ENCODE assay signal across 24 cellular contexts in the genomic region with DNA sequence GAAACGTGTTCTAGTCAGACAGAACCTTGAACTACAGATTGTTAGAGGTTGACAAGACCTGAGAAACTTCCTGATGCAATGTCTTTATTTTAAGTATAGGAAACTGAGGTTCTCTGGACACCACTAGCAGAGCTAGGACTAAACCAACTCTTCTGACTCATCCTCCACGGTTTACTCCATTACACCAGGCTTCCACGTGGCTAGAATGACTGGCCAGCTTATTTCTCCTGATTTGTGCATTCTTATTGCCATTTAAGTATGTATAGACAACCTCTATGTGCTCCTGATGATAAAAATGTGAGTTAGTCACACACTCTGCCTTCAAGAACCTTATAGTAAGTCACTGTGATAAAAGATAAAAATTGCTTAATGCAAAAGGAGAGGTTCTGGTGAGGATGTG.
DNase-seq lines count a peak whose midpoint lies in the region; ATAC-seq and TF ChIP-seq lines count a peak whose summit lies in the region.
"Had no signal": no experiment of that assay in that cellular context is flagged by ENCODE, and none has a peak within 500 bp of the region (broad histone marks: within the 10 kb centered on the region; RNA-seq: fewer than 3 reads in every experiment).

No MANE protein-coding gene starts in this region.

- peak overlapping the region; percentile 37; the same call in 1 of the 2 replicates for H3K4me2 ChIP-seq in IMR-90 (ENCODE audit: low read depth, low read length)
- H3K4me2 ChIP-seq: KMS-11 had no signal

- H4K5ac ChIP-seq in IMR-90 (ENCODE audit: low read depth, low read length), result peak overlapping the region; percentile 58; the same call in 1 of the 2 replicates

- no peaks in the 10 kb centered on the region for H3K27me3 Mint-ChIP-seq in activated CD8-positive, alpha-beta T cell treated with anti-CD3 and anti-CD28 coated beads, Interleukin-2, amount 10 ng/mL, durations not matched to agents 7 days and 5 days (ENCODE audit: low read depth)
- H3K27me3 Mint-ChIP-seq: activated CD8-positive, alpha-beta memory T cell treated with anti-CD3 and anti-CD28 coated beads, Interleukin-2, amount 10 ng/mL, durations not matched to agents 7 days and 5 days had no signal

- no peak for TF ChIP-seq CTCF in IMR-90 (conservative IDR thresholded peaks at IDR 0.05; ENCODE audit: low read depth, low read length)

- no peak for TF ChIP-seq POLR2A in IMR-90 (IDR thresholded peaks at IDR 0.05; ENCODE audit: low read depth, low read length)

- no peaks in the 10 kb centered on the region for H3K9me3 Mint-ChIP-seq in activated CD8-positive, alpha-beta T cell treated with anti-CD3 and anti-CD28 coated beads, Interleukin-2, amount 10 ng/mL, durations not matched to agents 7 days and 5 days (ENCODE audit: insufficient read depth)
- H3K9me3 Mint-ChIP-seq: activated B cell treated with CpG ODN at 0.5 μM for 24 hours, natural killer cell had no signal

- H2BK15ac ChIP-seq in IMR-90 (ENCODE audit: low read depth, low read length), result peak overlapping the region; percentile 76; the same call in 2 of the 3 replicates

- no peaks in the 10 kb centered on the region for H3K4me1 Mint-ChIP-seq in activated CD8-positive, alpha-beta T cell treated with anti-CD3 and anti-CD28 coated beads, Interleukin-2, amount 10 ng/mL, durations not matched to agents 7 days and 5 days (ENCODE audit: low read depth)
- H3K4me1 Mint-ChIP-seq: activated CD8-positive, alpha-beta memory T cell treated with anti-CD3 and anti-CD28 coated beads, Interleukin-2, amount 10 ng/mL, durations not matched to agents 7 days and 5 days; natural killer cell had no signal

- H3K4ac ChIP-seq in IMR-90 (ENCODE audit: low read depth, low read length), result peak overlapping the region; percentile 85; the same call in 1 of the 2 replicates

- dilution Hi-C loops in IMR-90 (cut with HindIII; ENCODE audit: low sequenced_read_pairs, unreplicated experiment), result no loop called here

- 0 out of 2 replicates have a peak, but pooled peaks cover 1% of the 10 kb centered on the region for H3K4me1 ChIP-seq in IMR-90 (ENCODE audit: control insufficient read depth, insufficient read depth, low read length)

- H4K20me1 ChIP-seq in IMR-90 (ENCODE audit: insufficient read depth, low read length), result no peaks in the 10 kb centered on the region

- peak overlapping the region; percentile 92 for H2BK20ac ChIP-seq in IMR-90 (ENCODE audit: low read depth, low read length)

- CTCF ChIA-PET in IMR-90 (lab: Yijun Ruan, JAX), result interaction anchor here (0.7 kb wide), 1 partner anchor 172 kb away, joined by 4 read pairs; no protein-coding TSS in a partner anchor
- CTCF ChIA-PET in activated CD8-positive, alpha-beta T cell treated with anti-CD3 and anti-CD28 coated beads, Interleukin-2, amount 10 ng/mL, durations not matched to agents 7 days and 5 days (lab: Charles Lee), result no interaction called here

- peak overlapping the region; percentile 64 for H2BK5ac ChIP-seq in IMR-90 (ENCODE audit: low read depth, low read length, poor library complexity, severe bottlenecking)

- no peak overlapping the region for H3K18ac ChIP-seq in IMR-90 (ENCODE audit: low read depth, low read length)

- H4K8ac ChIP-seq in IMR-90 (ENCODE audit: low read depth in 2 of 2, low read length in 2 of 2), result peak overlapping the region; percentile 9 to 82; a peak in 2 of 4 replicates

- H3K23ac ChIP-seq in IMR-90 (ENCODE audit: low read depth, low read length), result 0 out of 2 replicates have a peak overlapping the region, but pooled peaks have one; percentile 82

- peak overlapping the region; percentile 77; the same call in 1 of the 2 replicates for H3K14ac ChIP-seq in IMR-90 (replicated peaks; ENCODE audit: low read depth, low read length)

- no peaks in the 10 kb centered on the region for H3K9me3 ChIP-seq in IMR-90 (ENCODE audit: control insufficient read depth, insufficient read depth, low read length)

- H3K27ac ChIP-seq in IMR-90 (ENCODE audit: insufficient read depth, low read length), result no peak overlapping the region
- H3K27ac ChIP-seq: KMS-11 had no signal

- H2BK120ac ChIP-seq in IMR-90 (ENCODE audit: low read depth, low read length), result peak overlapping the region; percentile 92

- peaks cover 2% of the 10 kb centered on the region; the same call in 1 of the 2 replicates for H3K27me3 ChIP-seq in IMR-90 (ENCODE audit: control insufficient read depth, insufficient read depth, low read length)

- no peak overlapping the region for H3K4me3 Mint-ChIP-seq in activated CD8-positive, alpha-beta T cell treated with anti-CD3 and anti-CD28 coated beads, Interleukin-2, amount 10 ng/mL, durations not matched to agents 7 days and 5 days
- H3K4me3 Mint-ChIP-seq: activated B cell treated with CpG ODN at 0.5 μM for 24 hours; activated CD8-positive, alpha-beta memory T cell treated with anti-CD3 and anti-CD28 coated beads, Interleukin-2, amount 10 ng/mL, durations not matched to agents 7 days and 5 days; natural killer cell had no signal

- H2AK9ac ChIP-seq in IMR-90 (replicated peaks; ENCODE audit: low read depth, low read length, poor library complexity), result no peak overlapping the region

- H2AFZ ChIP-seq in IMR-90 (replicated peaks; ENCODE audit: low read length, poor library complexity), result no peak overlapping the region

- H3K9me1 ChIP-seq in IMR-90 (ENCODE audit: insufficient read depth, low read length), result no peaks in the 10 kb centered on the region

- 0 out of 2 replicates have a peak overlapping the region, but pooled peaks have one; percentile 29 for H2AK5ac ChIP-seq in IMR-90 (ENCODE audit: low read depth, low read length)

- no peak overlapping the region; the same call in 1 of the 2 replicates for H3K56ac ChIP-seq in IMR-90 (ENCODE audit: extremely low read depth, insufficient read depth, low read length)

- H3K27ac Mint-ChIP-seq in activated CD8-positive, alpha-beta T cell treated with anti-CD3 and anti-CD28 coated beads, Interleukin-2, amount 10 ng/mL, durations not matched to agents 7 days and 5 days, result no peak overlapping the region
- H3K27ac Mint-ChIP-seq: activated B cell treated with CpG ODN at 0.5 μM for 24 hours; activated CD8-positive, alpha-beta memory T cell treated with anti-CD3 and anti-CD28 coated beads, Interleukin-2, amount 10 ng/mL, durations not matched to agents 7 days and 5 days; natural killer cell had no signal

- no peak for TF ChIP-seq RAD21 in IMR-90 (IDR thresholded peaks at IDR 0.05; ENCODE audit: low read length)

- intact Hi-C loops in IMR-90 (cut with micrococcal nuclease), result no loop called here

- WGBS in IMR-90 (ENCODE audit: extremely low coverage in 2 of 2, insufficient read length in 1 of 2), 2 experiments, result no CpG with 5 or more reads among the region's 3 CpGs

- peak overlapping the region; percentile 72 for H4K91ac ChIP-seq in IMR-90 (ENCODE audit: insufficient read depth, low read depth, low read length)

- no peaks in the 10 kb centered on the region for H3K36me3 ChIP-seq in IMR-90 (ENCODE audit: control insufficient read depth, insufficient read depth, low read length)

- DNase-seq in AG08396 (ENCODE audit: low spot score), result peak; percentile 43
- DNase-seq in IMR-90, result peak; percentile 93
- peak; percentile 30 for DNase-seq in amniotic epithelial cell (ENCODE audit: low read depth)
- DNase-seq in hepatic stellate cell (ENCODE audit: low spot score), result peak; percentile 14
- DNase-seq in cerebellar nuclear complex (lab: John Stamatoyannopoulos, UW), result no peak
- DNase-seq in LoVo (ENCODE audit: low spot score), result no peak
- DNase-seq in activated CD8-positive, alpha-beta T cell treated with anti-CD3 and anti-CD28 coated beads, Interleukin-2, amount 10 ng/mL, durations not matched to agents 7 days and 5 days, result no peak
- DNase-seq: activated B cell treated with CpG ODN at 0.5 μM for 24 hours; activated CD4-positive, alpha-beta T cell treated with anti-CD3 and anti-CD28 coated beads, Interleukin-2, amount 50 U/mL, for 1 hour; activated CD8-positive, alpha-beta memory T cell treated with anti-CD3 and anti-CD28 coated beads, Interleukin-2, amount 10 ng/mL, durations not matched to agents 7 days and 5 days; activated naive CD4-positive, alpha-beta T cell treated with Interleukin-2 at 50 U/mL for 16 hours; activated T-cell treated with anti-CD3 and anti-CD28 coated beads, Interleukin-2, amount 50 U/mL, for 48 hours; caudate nucleus; dermis blood vessel endothelial cell; DMS53; left ventricle myocardium superior; midbrain; natural killer cell; NCI-H146; Right ventricle myocardium superior; T1000 had no signal

- no peaks in the 10 kb centered on the region for H3K36me3 Mint-ChIP-seq in activated CD8-positive, alpha-beta T cell treated with anti-CD3 and anti-CD28 coated beads, Interleukin-2, amount 10 ng/mL, durations not matched to agents 7 days and 5 days (ENCODE audit: low read depth)
- H3K36me3 Mint-ChIP-seq: activated CD8-positive, alpha-beta memory T cell treated with anti-CD3 and anti-CD28 coated beads, Interleukin-2, amount 10 ng/mL, durations not matched to agents 7 days and 5 days; natural killer cell had no signal

- H3K9ac ChIP-seq in IMR-90 (ENCODE audit: low read depth, low read length), result no peak overlapping the region
- H3K9ac ChIP-seq: KMS-11 had no signal

- H3K4me3 ChIP-seq in IMR-90 (ENCODE audit: insufficient read depth, low read depth, low read length), result no peak overlapping the region

- no peaks in the 10 kb centered on the region for H3K79me1 ChIP-seq in IMR-90 (ENCODE audit: low read depth in 1 of 2, low read length in 2 of 2)

- ATAC-seq in IMR-90 (ENCODE audit: low read depth), result peak; percentile 97
- no peak for ATAC-seq in GM18867 (IDR thresholded peaks at IDR 0.05; ENCODE audit: unreplicated experiment)
- no peak for ATAC-seq in activated CD8-positive, alpha-beta T cell treated with anti-CD3 and anti-CD28 coated beads, Interleukin-2, amount 10 ng/mL, durations not matched to agents 7 days and 5 days
- ATAC-seq: activated CD8-positive, alpha-beta memory T cell treated with anti-CD3 and anti-CD28 coated beads, Interleukin-2, amount 10 ng/mL, durations not matched to agents 7 days and 5 days; HCT116; left ventricle myocardium superior; natural killer cell had no signal

- BruUV-seq in IMR-90 (replicated peaks; lab: Mats Ljungman, UMichigan), result no TSS peak

- POLR2A ChIA-PET in IMR-90 (lab: Charles Lee; ENCODE audit: unreplicated experiment), result no interaction called here
- POLR2A ChIA-PET in activated CD8-positive, alpha-beta T cell treated with anti-CD3 and anti-CD28 coated beads, Interleukin-2, amount 10 ng/mL, durations not matched to agents 7 days and 5 days (lab: Charles Lee), result no interaction called here

- in situ Hi-C loops in IMR-90 (cut with MboI; ENCODE audit: low sequenced_read_pairs), result no loop called here

TF ChIP-seq in IMR-90, 13 proteins besides CTCF, POLR2A, EP300 and RAD21 (continues in another document):
- TF ChIP-seq MAFK (IDR thresholded peaks at IDR 0.05; ENCODE audit: low read depth, low read length), result no peak
- peak; percentile 52; the same call in 1 of the 2 replicates for TF ChIP-seq BHLHE40 (IDR thresholded peaks at IDR 0.05; ENCODE audit: low read depth, low read length)
- TF ChIP-seq NFE2L2 (IDR thresholded peaks at IDR 0.05; ENCODE audit: low read depth, low read length), result no peak

Comparison
In these comparisons a context has a peak if more than half of its experiments do, and no peak if none do; other contexts are left out.
1. DNase-seq: peak in AG08396 (single experiment), IMR-90 (single experiment), amniotic epithelial cell (single experiment) and hepatic stellate cell (single experiment); none in cerebellar nuclear complex (0 of 2), LoVo (single experiment) and activated CD8-positive, alpha-beta T cell treated with anti-CD3 and anti-CD28 coated beads, Interleukin-2, amount 10 ng/mL, durations not matched to agents 7 days and 5 days (single experiment).